Comparison of ENCODE assay signal across 8 cellular contexts in the genomic region with DNA sequence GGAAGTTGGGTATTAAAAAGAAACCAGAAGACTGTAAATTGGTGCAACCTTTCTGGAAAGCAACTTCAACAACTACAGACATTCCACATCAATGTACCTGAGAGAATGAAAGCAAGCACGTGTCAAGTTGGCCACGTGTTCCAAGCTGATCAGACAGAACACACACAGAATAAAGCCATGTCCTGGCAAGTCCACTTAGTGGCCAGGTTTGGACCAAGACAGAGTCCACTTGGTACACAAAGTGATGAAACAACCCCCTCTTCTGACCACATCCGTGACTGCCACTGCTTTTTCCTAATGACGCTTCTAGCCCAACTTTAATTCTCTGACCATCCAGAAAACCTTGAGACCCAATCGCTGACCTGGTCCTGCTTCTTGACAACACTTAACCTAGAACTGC.
DNase-seq lines count a peak whose midpoint lies in the region; ATAC-seq and TF ChIP-seq lines count a peak whose summit lies in the region.

No MANE protein-coding gene starts in this region.

- no peaks in the 10 kb centered on the region for H3K9me3 Mint-ChIP-seq in osteocyte (ENCODE audit: unreplicated experiment)

- DNase-seq in GM10266 (ENCODE audit: extremely low spot score) (peak; percentile 23), NCI-H460 (ENCODE audit: extremely low read depth, low read depth) (peak; percentile 72), epithelial cell of esophagus (ENCODE audit: low read depth) (peak; percentile 57), osteocyte (ENCODE audit: extremely low spot score, unreplicated experiment) (no peak), SKM-1 treated with dmso at 0.1 percent for 144 hours (lab: John Stamatoyannopoulos, UW; ENCODE audit: unreplicated experiment) (no peak)

- ATAC-seq in HG03095 (IDR thresholded peaks at IDR 0.05; ENCODE audit: unreplicated experiment) (no peak), HG03432 (IDR thresholded peaks at IDR 0.05; ENCODE audit: unreplicated experiment) (no peak), GM21576 (IDR thresholded peaks at IDR 0.05; ENCODE audit: unreplicated experiment) (no peak)

- no peak overlapping the region for H3K27ac Mint-ChIP-seq in osteocyte (ENCODE audit: unreplicated experiment)

- H3K27me3 Mint-ChIP-seq in osteocyte (ENCODE audit: unreplicated experiment): no peaks in the 10 kb centered on the region

- TF ChIP-seq CTCF in GM10266 (IDR thresholded peaks at IDR 0.05; ENCODE audit: control insufficient read depth, insufficient read depth, low read depth, missing control alignments): peak; percentile 57
- TF ChIP-seq CTCF in epithelial cell of esophagus (IDR thresholded peaks at IDR 0.05; ENCODE audit: insufficient read depth, low read depth, low read length, missing control alignments): peak; percentile 64
- peak; percentile 80 for TF ChIP-seq CTCF in osteocyte (IDR thresholded peaks at IDR 0.05)

- no peak overlapping the region for H3K4me3 Mint-ChIP-seq in osteocyte (ENCODE audit: unreplicated experiment)

- peaks cover 2% of the 10 kb centered on the region for H3K4me1 Mint-ChIP-seq in osteocyte (ENCODE audit: unreplicated experiment)

- no peak overlapping the region for H3K4me3 ChIP-seq in epithelial cell of esophagus (ENCODE audit: low read length)

- H3K36me3 Mint-ChIP-seq in osteocyte (ENCODE audit: unreplicated experiment): no peaks in the 10 kb centered on the region

Comparison
In these comparisons a context has a peak if more than half of its experiments do, and no peak if none do; other contexts are left out.
1. DNase-seq: peak in GM10266 (single experiment), NCI-H460 (single experiment) and epithelial cell of esophagus (single experiment); none in osteocyte (single experiment) and SKM-1 treated with dmso at 0.1 percent for 144 hours (single experiment).
2. Peak in every context shown above with its lines, with median percentiles within 50 percentile points of each other: CTCF ChIP-seq.